9 cellular contexts compared by ENCODE assay signal in the genomic region with DNA sequence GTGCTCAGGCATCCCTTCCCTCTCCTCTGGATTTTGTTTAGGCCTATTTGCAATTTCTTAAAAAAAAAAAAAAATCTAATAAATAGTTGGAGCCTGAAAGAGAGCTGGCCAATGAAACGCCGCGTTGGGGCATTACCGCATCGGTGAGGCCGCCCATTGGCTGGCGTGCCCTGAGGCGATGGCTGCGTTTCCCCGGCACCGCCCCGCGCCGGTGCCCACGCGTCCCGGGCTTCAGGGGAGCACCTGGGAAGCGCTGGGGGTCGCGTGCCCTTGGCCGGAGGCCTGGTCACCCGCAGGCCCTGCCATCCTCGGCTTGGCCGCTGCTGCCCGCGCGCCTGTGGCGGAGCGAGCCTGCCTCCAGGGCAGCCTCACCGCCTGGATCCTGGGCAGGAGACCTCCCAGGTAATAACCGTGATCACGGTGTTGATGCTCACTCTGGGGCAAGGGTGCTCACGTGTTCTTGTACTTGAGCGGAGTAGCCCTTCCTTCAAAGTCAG.
A peak's percentile ranks its signal among the peaks of the same experiment; 100 is the strongest.
DNase-seq lines count a peak whose midpoint lies in the region; ATAC-seq and TF ChIP-seq lines count a peak whose summit lies in the region.
"Had no signal": no experiment of that assay in that cellular context is flagged by ENCODE, and none has a peak within 500 bp of the region (broad histone marks: within the 10 kb centered on the region; RNA-seq: fewer than 3 reads in every experiment).

No MANE protein-coding gene starts in this region.

- H3K9me3 Mint-ChIP-seq in chondrocyte (ENCODE audit: low read depth): peaks cover 6% of the 10 kb centered on the region

- ATAC-seq in HG03095 (IDR thresholded peaks at IDR 0.05; ENCODE audit: unreplicated experiment) (peak; percentile 88), left lobe of liver (peak; percentile 49), HG03571 (IDR thresholded peaks at IDR 0.05; ENCODE audit: unreplicated experiment) (no peak), HG03457 (IDR thresholded peaks at IDR 0.05; ENCODE audit: unreplicated experiment) (no peak)
- ATAC-seq: HCT116 had no signal

- no peak overlapping the region for H3K27ac Mint-ChIP-seq in chondrocyte (ENCODE audit: unreplicated experiment)

- DNase-seq in DMS79 (lab: John Stamatoyannopoulos, UW) (peak; percentile 28), chondrocyte (ENCODE audit: low spot score) (no peak), left lobe of liver (ENCODE audit: low spot score) (no peak)
- DNase-seq in activated CD4-positive, alpha-beta T cell treated with anti-CD3 and anti-CD28 coated beads for 24 hours (ENCODE audit: low read depth in 2 of 2): peak; percentile 55 to 57
- peak; percentile 54 to 64 for DNase-seq in stimulated activated CD4-positive, alpha-beta T cell treated with anti-CD3 and anti-CD28 coated beads, Interleukin-2, amount 100 ng/mL, for 48 hours

- H3K4me1 Mint-ChIP-seq in chondrocyte (ENCODE audit: low read depth): peaks cover 6% of the 10 kb centered on the region

- no peak for TF ChIP-seq CTCF in chondrocyte (IDR thresholded peaks at IDR 0.05)

- peak overlapping the region; percentile 62 for H3K4me3 Mint-ChIP-seq in chondrocyte (ENCODE audit: unreplicated experiment)

- peaks cover 21% of the 10 kb centered on the region for H3K27me3 Mint-ChIP-seq in chondrocyte (ENCODE audit: low read depth)

- H3K36me3 Mint-ChIP-seq in chondrocyte (ENCODE audit: low read depth): no peaks in the 10 kb centered on the region

Comparison
In these comparisons a context has a peak if more than half of its experiments do, and no peak if none do; other contexts are left out.
1. DNase-seq: peak in DMS79 (single experiment), activated CD4-positive, alpha-beta T cell treated with anti-CD3 and anti-CD28 coated beads for 24 hours (2 of 2) and stimulated activated CD4-positive, alpha-beta T cell treated with anti-CD3 and anti-CD28 coated beads, Interleukin-2, amount 100 ng/mL, for 48 hours (2 of 2); none in chondrocyte (single experiment) and left lobe of liver (single experiment).
2. ATAC-seq: peak in HG03095 (single experiment) and left lobe of liver (single experiment); none in HG03571 (single experiment) and HG03457 (single experiment).